Comparison of ENCODE assay signal across 9 cellular contexts in the genomic region with DNA sequence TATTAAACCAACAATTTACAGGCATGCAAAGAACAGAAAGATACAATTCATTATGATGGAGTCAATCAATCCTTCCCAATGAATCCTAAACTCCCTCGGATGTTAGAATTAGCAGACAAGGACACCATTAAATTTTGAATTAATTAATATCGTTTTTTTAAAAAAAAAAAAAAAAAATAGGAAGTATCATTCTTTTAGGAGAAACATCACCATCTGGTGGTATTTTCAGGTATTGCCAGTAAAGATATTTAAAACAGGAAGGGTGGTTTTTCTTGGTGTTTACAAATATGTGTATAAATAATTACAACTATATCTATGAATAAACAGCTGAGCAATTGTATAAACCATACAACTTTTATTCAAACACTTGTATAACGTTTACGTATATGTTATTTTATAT.
DNase-seq lines count a peak whose midpoint lies in the region; ATAC-seq, FAIRE-seq and TF ChIP-seq lines count a peak whose summit lies in the region.
"Had no signal": no experiment of that assay in that cellular context is flagged by ENCODE, and none has a peak within 500 bp of the region (broad histone marks: within the 10 kb centered on the region; RNA-seq: fewer than 3 reads in every experiment).

No MANE protein-coding gene starts in this region.

- no peaks in the 10 kb centered on the region for H3K9me3 ChIP-seq in K562 (replicated peaks; ENCODE audit: control insufficient read depth, insufficient read depth, low read depth, low read length)

- H3K4me2 ChIP-seq in K562 (ENCODE audit: insufficient read depth, low read length) = no peak overlapping the region

- H3K79me2 ChIP-seq in K562 (ENCODE audit: control insufficient read depth, insufficient read depth, low read length) = no peaks in the 10 kb centered on the region

- H3K27ac ChIP-seq in K562 (ENCODE audit: extremely low read depth, low read depth, low read length) = no peak overlapping the region

- H3K9me1 ChIP-seq in K562 (ENCODE audit: control insufficient read depth, insufficient read depth, low read length) = no peaks in the 10 kb centered on the region

- no peaks in the 10 kb centered on the region for H3K36me3 ChIP-seq in K562 (ENCODE audit: control insufficient read depth, insufficient read depth, low read length)

- H3K9me3 Mint-ChIP-seq in mesothelial cell of epicardium = no peaks in the 10 kb centered on the region
- H3K9me3 Mint-ChIP-seq: activated naive CD4-positive, alpha-beta T cell treated with anti-CD3 and anti-CD28 coated beads, Interleukin-2, amount 10 ng/mL, durations not matched to agents 7 days and 5 days had no signal

- no TSS peak for BruUV-seq in K562 (replicated peaks; lab: Mats Ljungman, UMichigan)

- H3K4me1 ChIP-seq in K562 (replicated peaks in 1 of 2; ENCODE audit: control insufficient read depth in 2 of 2, insufficient read depth in 2 of 2, low read length in 2 of 2) = no peaks in the 10 kb centered on the region

- H3K9ac ChIP-seq in K562 (ENCODE audit: insufficient read depth in 1 of 2, low read depth in 2 of 2, low read length in 2 of 2) = no peak overlapping the region

- no peak for TF ChIP-seq EP300 in K562 (IDR thresholded peaks at IDR 0.05; ENCODE audit: low read length)

- in situ Hi-C loops in K562 (cut with MboI) = no loop called here

- no peak overlapping the region for H3K4me3 Mint-ChIP-seq in mesothelial cell of epicardium
- H3K4me3 Mint-ChIP-seq: activated naive CD4-positive, alpha-beta T cell treated with anti-CD3 and anti-CD28 coated beads, Interleukin-2, amount 10 ng/mL, durations not matched to agents 7 days and 5 days had no signal

- 3% methylated on average over 3 of the region's 4 CpGs for WGBS in K562 (ENCODE audit: insufficient coverage, low coverage, missing lambda C conversion rate)

- intact Hi-C loops in K562 (cut with micrococcal nuclease) = loop anchor here (5.0 to 10.0 kb wide), 2 partner anchors 1231 to 1346 kb away; no protein-coding TSS in a partner anchor

- CTCF ChIA-PET in K562 (lab: Yijun Ruan, JAX; ENCODE audit: low intra/inter-chr PET ratio) = no interaction called here

- peak; percentile 2 to 15 (median 6) for DNase-seq in K562 (ENCODE audit: extremely low read depth in 1 of 4, low spot score in 3 of 4)
- no peak for DNase-seq in mesothelial cell of epicardium (ENCODE audit: low spot score in 2 of 2, unreplicated experiment in 2 of 2)
- DNase-seq in anterior cingulate cortex (lab: John Stamatoyannopoulos, UW) = no peak
- DNase-seq in activated CD4-positive, alpha-beta T cell treated with anti-CD3 and anti-CD28 coated beads for 48 hours = no peak
- DNase-seq: activated naive CD4-positive, alpha-beta T cell treated with anti-CD3 and anti-CD28 coated beads, Interleukin-2, amount 10 ng/mL, durations not matched to agents 7 days and 5 days had no signal

- H3K36me3 Mint-ChIP-seq in mesothelial cell of epicardium = no peaks in the 10 kb centered on the region
- H3K36me3 Mint-ChIP-seq: activated naive CD4-positive, alpha-beta T cell treated with anti-CD3 and anti-CD28 coated beads, Interleukin-2, amount 10 ng/mL, durations not matched to agents 7 days and 5 days had no signal

- no peaks in the 10 kb centered on the region for H3K27me3 Mint-ChIP-seq in mesothelial cell of epicardium (ENCODE audit: low read depth)
- H3K27me3 Mint-ChIP-seq: activated naive CD4-positive, alpha-beta T cell treated with anti-CD3 and anti-CD28 coated beads, Interleukin-2, amount 10 ng/mL, durations not matched to agents 7 days and 5 days had no signal

- H3K27me3 ChIP-seq in K562 (ENCODE audit: control insufficient read depth in 2 of 2, insufficient read depth in 2 of 2, low read length in 2 of 2) = no peaks in the 10 kb centered on the region

- ATAC-seq in K562 = no peak
- ATAC-seq in GM18505 (IDR thresholded peaks at IDR 0.05; ENCODE audit: unreplicated experiment) = no peak
- no peak for ATAC-seq in HG03196 (IDR thresholded peaks at IDR 0.05; ENCODE audit: unreplicated experiment)

- FAIRE-seq in G401.6 (lab: Jason Lieb, UNC) = peak; percentile 84
- no peak for FAIRE-seq in K562 (lab: Jason Lieb, UNC)

- no peak overlapping the region for H2AFZ ChIP-seq in K562 (ENCODE audit: low read depth, low read length)

- TF ChIP-seq POLR2A in K562 (conservative IDR thresholded peaks at IDR 0.05) = no peak
- TF ChIP-seq POLR2A in GM18505 (IDR thresholded peaks at IDR 0.05; ENCODE audit: borderline replicate concordance, extremely low read depth, insufficient read depth, insufficient read length) = no peak

- H3K4me3 ChIP-seq in K562 = no peak overlapping the region

- TF ChIP-seq RAD21 in K562 (CRISPR knock-in tag; conservative IDR thresholded peaks at IDR 0.05 in 1 of 2, IDR thresholded peaks at IDR 0.05 in 1 of 2) = peak; percentile 24 to 34; a peak in 2 of 4 replicates

- H3K4me1 Mint-ChIP-seq in mesothelial cell of epicardium = peaks cover 4% of the 10 kb centered on the region
- H3K4me1 Mint-ChIP-seq: activated naive CD4-positive, alpha-beta T cell treated with anti-CD3 and anti-CD28 coated beads, Interleukin-2, amount 10 ng/mL, durations not matched to agents 7 days and 5 days had no signal

- no peak overlapping the region for H3K27ac Mint-ChIP-seq in mesothelial cell of epicardium
- H3K27ac Mint-ChIP-seq: activated naive CD4-positive, alpha-beta T cell treated with anti-CD3 and anti-CD28 coated beads, Interleukin-2, amount 10 ng/mL, durations not matched to agents 7 days and 5 days had no signal

- H4K20me1 ChIP-seq in K562 (replicated peaks; ENCODE audit: control insufficient read depth, insufficient read depth, low read length) = no peaks in the 10 kb centered on the region

- POLR2A ChIA-PET in K562 (lab: Yijun Ruan, JAX) = no interaction called here

- peak; percentile 47 for TF ChIP-seq CTCF in LNCAP (IDR thresholded peaks at IDR 0.05)
- TF ChIP-seq CTCF in K562 (IDR thresholded peaks at IDR 0.05 in 2 of 3, conservative IDR thresholded peaks at IDR 0.05 in 1 of 3; ENCODE audit: insufficient read depth in 2 of 3, low read depth in 1 of 3, low read length in 3 of 3) = peak in 1 of 3 experiments; percentile 51; a peak in 2 of 6 replicates
- TF ChIP-seq CTCF in mesothelial cell of epicardium (IDR thresholded peaks at IDR 0.05; ENCODE audit: unreplicated experiment) = peak; percentile 78

TF ChIP-seq in K562, 482 proteins besides CTCF, POLR2A, EP300 and RAD21:
- TF ChIP-seq ZNF12 (CRISPR knock-in tag; IDR thresholded peaks at IDR 0.05) (no peak), SP1 (CRISPR knock-in tag; IDR thresholded peaks at IDR 0.05) (no peak), ZNF384 (IDR thresholded peaks at IDR 0.05; ENCODE audit: low read depth, low read length) (peak; percentile 79), RFX5 (IDR thresholded peaks at IDR 0.05; ENCODE audit: low read depth, low read length) (no peak)
- TF ChIP-seq, protein P1, sequence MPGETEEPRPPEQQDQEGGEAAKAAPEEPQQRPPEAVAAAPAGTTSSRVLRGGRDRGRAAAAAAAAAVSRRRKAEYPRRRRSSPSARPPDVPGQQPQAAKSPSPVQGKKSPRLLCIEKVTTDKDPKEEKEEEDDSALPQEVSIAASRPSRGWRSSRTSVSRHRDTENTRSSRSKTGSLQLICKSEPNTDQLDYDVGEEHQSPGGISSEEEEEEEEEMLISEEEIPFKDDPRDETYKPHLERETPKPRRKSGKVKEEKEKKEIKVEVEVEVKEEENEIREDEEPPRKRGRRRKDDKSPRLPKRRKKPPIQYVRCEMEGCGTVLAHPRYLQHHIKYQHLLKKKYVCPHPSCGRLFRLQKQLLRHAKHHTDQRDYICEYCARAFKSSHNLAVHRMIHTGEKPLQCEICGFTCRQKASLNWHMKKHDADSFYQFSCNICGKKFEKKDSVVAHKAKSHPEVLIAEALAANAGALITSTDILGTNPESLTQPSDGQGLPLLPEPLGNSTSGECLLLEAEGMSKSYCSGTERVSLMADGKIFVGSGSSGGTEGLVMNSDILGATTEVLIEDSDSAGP (CRISPR knock-in tag; IDR thresholded peaks at IDR 0.05) = no peak

Comparison
In these comparisons a context has a peak if more than half of its experiments do, and no peak if none do; other contexts are left out.
1. DNase-seq: peak in K562 (4 of 4); none in mesothelial cell of epicardium (0 of 2), anterior cingulate cortex (0 of 58) and activated CD4-positive, alpha-beta T cell treated with anti-CD3 and anti-CD28 coated beads for 48 hours (single experiment).